ENCODE assay signal across 15 cellular contexts in genomic region chr1:113396585-113396984, GRCh38. TPM values are rescaled to one million over a fixed set of nuclear protein-coding genes. Genes with fewer than 3 reads are reported as not detected.
DNase-seq lines count a peak whose midpoint lies in the region; ATAC-seq and TF ChIP-seq lines count a peak whose summit lies in the region.
"Had no signal": no experiment of that assay in that cellular context is flagged by ENCODE, and none has a peak within 500 bp of the region (broad histone marks: within the 10 kb centered on the region; RNA-seq: fewer than 3 reads in every experiment).

No MANE protein-coding gene starts in this region.

- H3K4me1 ChIP-seq in left lung (peaks cover 0 to 17% of the 10 kb centered on the region in 2 donors), uterus (peaks cover 0 to 6% of the 10 kb centered on the region in 2 donors)

- in situ Hi-C loops in astrocyte of the spinal cord (cut with HindIII; ENCODE audit: low sequenced_read_pairs): no loop called here

- ATAC-seq in left lung (peak; percentile 68), GM21447 (IDR thresholded peaks at IDR 0.05; ENCODE audit: unreplicated experiment) (no peak)
- ATAC-seq: K562, left colon had no signal

- H3K27me3 ChIP-seq in left lung: peaks cover 0 to 26% of the 10 kb centered on the region in 2 donors
- no peaks in the 10 kb centered on the region for H3K27me3 ChIP-seq in uterus
- H3K27me3 ChIP-seq: transverse colon had no signal

- H3K27ac ChIP-seq in left lung: no peak overlapping the region
- H3K27ac ChIP-seq in uterus: no peak overlapping the region
- H3K27ac ChIP-seq: transverse colon had no signal

- CTCF ChIA-PET in activated CD4-positive, alpha-beta T cell treated with anti-CD3 and anti-CD28 coated beads, Interleukin-2, amount 10 ng/mL, durations not matched to agents 7 days and 5 days (lab: Charles Lee): no interaction called here

- no peaks in the 10 kb centered on the region for H3K9me3 ChIP-seq in left lung
- no peaks in the 10 kb centered on the region for H3K9me3 ChIP-seq in uterus
- H3K9me3 ChIP-seq: transverse colon had no signal

- peak; percentile 45 for DNase-seq in AG09309 (ENCODE audit: low read depth)
- peak; percentile 75 for DNase-seq in LHCN-M2 (ENCODE audit: low read depth)
- peak; percentile 77 for DNase-seq in astrocyte of the spinal cord (ENCODE audit: low read depth, low spot score)
- DNase-seq in left lung: no peak
- no peak for DNase-seq in activated T-cell treated with anti-CD3 and anti-CD28 coated beads, Interleukin-2, amount 50 U/mL, for 1 hour
- DNase-seq in uterus: no peak
- DNase-seq in activated CD4-positive, alpha-beta T cell treated with anti-CD3 and anti-CD28 coated beads, Interleukin-2, amount 10 ng/mL, durations not matched to agents 7 days and 5 days: no peak
- DNase-seq: activated CD4-positive, alpha-beta memory T cell treated with anti-CD3 and anti-CD28 coated beads for 36 hours; CD4-positive, CD25-positive, alpha-beta regulatory T cell; left colon; NCI-H510A treated with DMSO at 0.1 percent for 48 hours; transverse colon had no signal

- H3K36me3 Mint-ChIP-seq in activated CD4-positive, alpha-beta T cell treated with anti-CD3 and anti-CD28 coated beads, Interleukin-2, amount 10 ng/mL, durations not matched to agents 7 days and 5 days (ENCODE audit: low read depth): no peaks in the 10 kb centered on the region
- H3K36me3 Mint-ChIP-seq: activated CD4-positive, alpha-beta memory T cell treated with anti-CD3 and anti-CD28 coated beads for 36 hours; activated naive CD4-positive, alpha-beta T cell treated with anti-CD3 and anti-CD28 coated beads, Interleukin-2, amount 50 U/mL, for 24 hours; CD4-positive, CD25-positive, alpha-beta regulatory T cell had no signal

- no peak for TF ChIP-seq POLR2A in uterus (IDR thresholded peaks at IDR 0.05)

- TF ChIP-seq CTCF in AG09309 (IDR thresholded peaks at IDR 0.05; ENCODE audit: control insufficient read depth, insufficient read depth, low read depth, low read length, missing control alignments): no peak
- TF ChIP-seq CTCF in astrocyte of the spinal cord (IDR thresholded peaks at IDR 0.05; ENCODE audit: low read depth, low read length): no peak
- TF ChIP-seq CTCF in left lung (IDR thresholded peaks at IDR 0.05): no peak
- no peak for TF ChIP-seq CTCF in uterus (IDR thresholded peaks at IDR 0.05)

- H3K4me3 ChIP-seq in AG09309 (ENCODE audit: control insufficient read depth, low read depth, low read length): no peak overlapping the region
- no peak overlapping the region for H3K4me3 ChIP-seq in astrocyte of the spinal cord (ENCODE audit: low read depth, low read length)
- no peak overlapping the region for H3K4me3 ChIP-seq in left lung
- H3K4me3 ChIP-seq in uterus: no peak overlapping the region
- H3K4me3 ChIP-seq: K562, transverse colon had no signal

- H3K27ac Mint-ChIP-seq in activated CD4-positive, alpha-beta T cell treated with anti-CD3 and anti-CD28 coated beads, Interleukin-2, amount 10 ng/mL, durations not matched to agents 7 days and 5 days: no peak overlapping the region
- H3K27ac Mint-ChIP-seq: activated CD4-positive, alpha-beta memory T cell treated with anti-CD3 and anti-CD28 coated beads for 36 hours; activated naive CD4-positive, alpha-beta T cell treated with anti-CD3 and anti-CD28 coated beads, Interleukin-2, amount 50 U/mL, for 24 hours; CD4-positive, CD25-positive, alpha-beta regulatory T cell had no signal

- POLR2A ChIA-PET in activated CD4-positive, alpha-beta T cell treated with anti-CD3 and anti-CD28 coated beads, Interleukin-2, amount 10 ng/mL, durations not matched to agents 7 days and 5 days (lab: Charles Lee): no interaction called here

- H3K4me3 Mint-ChIP-seq in activated CD4-positive, alpha-beta T cell treated with anti-CD3 and anti-CD28 coated beads, Interleukin-2, amount 10 ng/mL, durations not matched to agents 7 days and 5 days: no peak overlapping the region
- H3K4me3 Mint-ChIP-seq: activated CD4-positive, alpha-beta memory T cell treated with anti-CD3 and anti-CD28 coated beads for 36 hours; activated naive CD4-positive, alpha-beta T cell treated with anti-CD3 and anti-CD28 coated beads, Interleukin-2, amount 50 U/mL, for 24 hours; CD4-positive, CD25-positive, alpha-beta regulatory T cell had no signal

- peaks cover 15% of the 10 kb centered on the region for H3K4me1 Mint-ChIP-seq in activated CD4-positive, alpha-beta T cell treated with anti-CD3 and anti-CD28 coated beads, Interleukin-2, amount 10 ng/mL, durations not matched to agents 7 days and 5 days

- no peaks in the 10 kb centered on the region for H3K9me3 Mint-ChIP-seq in activated CD4-positive, alpha-beta T cell treated with anti-CD3 and anti-CD28 coated beads, Interleukin-2, amount 10 ng/mL, durations not matched to agents 7 days and 5 days
- H3K9me3 Mint-ChIP-seq: activated CD4-positive, alpha-beta memory T cell treated with anti-CD3 and anti-CD28 coated beads for 36 hours; activated naive CD4-positive, alpha-beta T cell treated with anti-CD3 and anti-CD28 coated beads, Interleukin-2, amount 50 U/mL, for 24 hours had no signal

- H3K36me3 ChIP-seq in left lung (no peaks in the 10 kb centered on the region), uterus (no peaks in the 10 kb centered on the region)
- H3K36me3 ChIP-seq: transverse colon had no signal

- H3K27me3 Mint-ChIP-seq in activated CD4-positive, alpha-beta T cell treated with anti-CD3 and anti-CD28 coated beads, Interleukin-2, amount 10 ng/mL, durations not matched to agents 7 days and 5 days: peaks cover 22% of the 10 kb centered on the region
- H3K27me3 Mint-ChIP-seq: activated CD4-positive, alpha-beta memory T cell treated with anti-CD3 and anti-CD28 coated beads for 36 hours had no signal

- intact Hi-C loops in left lung (cut with DNase I) (no loop called here), uterus (cut with DNase I; ENCODE audit: low total_unique reads) (no loop called here)

RNA-seq across cellular contexts. Expression of gene MAGI3, which starts 6.3 kb away (rescaled TPM):
- total RNA-seq in LHCN-M2 (2014; rRNA removed): 8.8 and 11.1 TPM in 2 replicates
- polyA plus RNA-seq in LHCN-M2 (2012): 1.8 TPM
- total RNA-seq in left lung: 10 to 100 TPM; 42.0 to 62.2 TPM
- total RNA-seq in uterus: 10 to 100 TPM; 12.4 to 37.5 (median 26.4) TPM
- total RNA-seq in activated CD4-positive, alpha-beta T cell treated with anti-CD3 and anti-CD28 coated beads, Interleukin-2, amount 10 ng/mL, durations not matched to agents 7 days and 5 days: 10 to 100 TPM; 10.8 to 11.0 TPM

Comparison
In these comparisons a context has a peak if more than half of its experiments do, and no peak if none do; other contexts are left out.
1. DNase-seq: peak in AG09309 (single experiment), LHCN-M2 (single experiment) and astrocyte of the spinal cord (single experiment); none in left lung (0 of 2), activated T-cell treated with anti-CD3 and anti-CD28 coated beads, Interleukin-2, amount 50 U/mL, for 1 hour (single experiment), uterus (0 of 2) and activated CD4-positive, alpha-beta T cell treated with anti-CD3 and anti-CD28 coated beads, Interleukin-2, amount 10 ng/mL, durations not matched to agents 7 days and 5 days (single experiment).